In the genomic region with DNA sequence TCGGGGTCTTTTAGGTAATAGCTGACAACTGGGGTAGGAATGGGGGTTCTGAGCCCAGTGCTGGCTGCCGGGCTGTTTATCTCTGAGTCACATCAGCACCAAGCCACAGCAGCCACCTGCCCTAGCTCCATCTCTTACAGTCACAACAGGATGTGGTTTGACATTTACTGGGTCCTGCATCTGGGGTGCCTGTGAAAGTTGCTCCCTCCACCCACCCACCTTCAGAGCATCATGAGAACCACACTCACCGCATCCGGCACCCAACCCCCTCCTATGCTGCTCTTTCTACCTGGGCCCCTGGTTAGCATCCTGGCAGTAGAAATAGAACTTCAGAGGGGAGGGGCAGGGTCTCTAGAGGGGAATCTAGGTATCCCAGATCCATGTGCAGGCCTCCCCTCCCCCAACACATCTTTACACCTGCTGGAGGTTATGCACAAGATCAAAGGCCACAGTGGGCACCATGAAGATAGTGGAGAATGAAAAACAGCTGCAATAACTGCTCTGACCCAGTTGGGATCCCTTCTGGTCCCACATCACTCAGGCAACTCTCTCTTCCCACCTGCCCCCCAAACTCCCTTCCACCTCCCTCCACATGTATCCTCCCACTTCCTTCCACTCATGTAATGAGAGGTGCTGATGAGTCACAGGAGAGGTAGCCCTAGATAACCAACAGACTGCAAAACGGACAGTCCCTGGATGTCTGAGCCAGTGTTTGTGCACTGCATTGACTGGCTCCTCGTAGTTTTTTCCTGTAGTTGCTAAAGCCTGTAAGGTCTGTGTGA, we compare ENCODE assay signal across 8 cellular contexts. TPM values are rescaled to one million over a fixed set of nuclear protein-coding genes. Genes with fewer than 3 reads are reported as not detected.
DNase-seq lines count a peak whose midpoint lies in the region; ATAC-seq, FAIRE-seq and TF ChIP-seq lines count a peak whose summit lies in the region.

No MANE protein-coding gene starts in this region.

- H3F3A ChIP-seq in neural progenitor cell (ENCODE audit: low read depth): no peaks in the 10 kb centered on the region

- DNase-seq in CD8-positive, alpha-beta memory T cell: peak; percentile 90 to 99 (median 98)
- DNase-seq in HT1080 (ENCODE audit: low read depth) (peak; percentile 95), kidney (peak; percentile 79), NCI-H1048 (lab: John Stamatoyannopoulos, UW) (no peak), neural progenitor cell (ENCODE audit: low spot score) (no peak)
- peak; percentile 91 for DNase-seq in activated CD8-positive, alpha-beta memory T cell treated with anti-CD3 and anti-CD28 coated beads, Interleukin-2, amount 50 U/mL, for 48 hours
- peak; percentile 95 for DNase-seq in stimulated activated naive CD4-positive, alpha-beta T cell treated with Interleukin-2 at 50 U/mL for 16 hours (lab: John Stamatoyannopoulos, UW)

- H3K27ac Mint-ChIP-seq in CD8-positive, alpha-beta memory T cell: peak overlapping the region; percentile 99 to 100 (median 100)
- H3K27ac Mint-ChIP-seq in neural progenitor cell: no peak overlapping the region

- no peaks in the 10 kb centered on the region for H3K79me2 ChIP-seq in neural progenitor cell (ENCODE audit: low read depth)

- H3K27me3 ChIP-seq in CD8-positive, alpha-beta memory T cell (ENCODE audit: insufficient read depth, low read length, poor library complexity, severe bottlenecking): no peaks in the 10 kb centered on the region
- H3K27me3 ChIP-seq in neural progenitor cell: no peaks in the 10 kb centered on the region

- TF ChIP-seq CTCF in kidney (IDR thresholded peaks at IDR 0.05; ENCODE audit: borderline replicate concordance, extremely low read depth, insufficient read depth) (no peak), neural progenitor cell (IDR thresholded peaks at IDR 0.05) (no peak)

- peaks cover 3% of the 10 kb centered on the region for H3K36me3 ChIP-seq in CD8-positive, alpha-beta memory T cell (ENCODE audit: insufficient read depth, low read length)
- H3K36me3 ChIP-seq in kidney (ENCODE audit: control insufficient read depth in 1 of 2, insufficient read depth in 2 of 2, low read length in 2 of 2) (no peaks in the 10 kb centered on the region), neural progenitor cell (no peaks in the 10 kb centered on the region)

- H3K4me1 Mint-ChIP-seq in CD8-positive, alpha-beta memory T cell: peaks cover 82 to 96% (median 94%) of the 10 kb centered on the region in 3 donors
- peaks cover 4% of the 10 kb centered on the region for H3K4me1 Mint-ChIP-seq in neural progenitor cell

- intact Hi-C loops in kidney (cut with DNase I): no loop called here

- CTCF ChIA-PET in CD8-positive, alpha-beta memory T cell (lab: Charles Lee): interaction anchor here (0.9 to 15.2 kb wide), 18 partner anchors 11 to 575 kb away, joined by 3 to 508 read pairs (median 4); no protein-coding TSS in a partner anchor

- H3K9me3 Mint-ChIP-seq in CD8-positive, alpha-beta memory T cell: no peaks in the 10 kb centered on the region
- no peaks in the 10 kb centered on the region for H3K9me3 Mint-ChIP-seq in neural progenitor cell

- ATAC-seq in GM21381 (IDR thresholded peaks at IDR 0.05; ENCODE audit: unreplicated experiment): peak; percentile 89

- peaks cover 9 to 11% (median 11%) of the 10 kb centered on the region in 3 donors for H3K36me3 Mint-ChIP-seq in CD8-positive, alpha-beta memory T cell
- H3K36me3 Mint-ChIP-seq in neural progenitor cell: no peaks in the 10 kb centered on the region

- H2AFZ ChIP-seq in neural progenitor cell (replicated peaks): no peak overlapping the region

- H3K4me2 ChIP-seq in neural progenitor cell: no peak overlapping the region

- peak overlapping the region; percentile 56 for H3K4me3 ChIP-seq in CD8-positive, alpha-beta memory T cell (ENCODE audit: low read length)
- H3K4me3 ChIP-seq in kidney (ENCODE audit: low read length in 2 of 2) (no peak overlapping the region), neural progenitor cell (no peak overlapping the region)

- FAIRE-seq in kidney (lab: Jason Lieb, UNC): no peak

- H3K4me1 ChIP-seq in CD8-positive, alpha-beta memory T cell (ENCODE audit: insufficient read depth, low read length): peaks cover 96% of the 10 kb centered on the region
- no peaks in the 10 kb centered on the region for H3K4me1 ChIP-seq in kidney (ENCODE audit: control insufficient read depth in 1 of 2, insufficient read depth in 1 of 2, low read depth in 1 of 2, low read length in 2 of 2)
- no peaks in the 10 kb centered on the region for H3K4me1 ChIP-seq in neural progenitor cell

- no peaks in the 10 kb centered on the region for H4K20me1 ChIP-seq in neural progenitor cell (ENCODE audit: low read depth)

- peak overlapping the region; percentile 92 for H3K27ac ChIP-seq in CD8-positive, alpha-beta memory T cell (ENCODE audit: low read depth, low read length)
- H3K27ac ChIP-seq in kidney (ENCODE audit: low read depth in 2 of 2, low read length in 2 of 2) (no peak overlapping the region), neural progenitor cell (no peak overlapping the region)

- POLR2A ChIA-PET in CD8-positive, alpha-beta memory T cell (lab: Charles Lee): interaction anchor here (0.6 to 13.3 kb wide), 22 partner anchors 9 to 502 kb away, joined by 3 to 1213 read pairs (median 4); no protein-coding TSS in a partner anchor

- H3K27me3 Mint-ChIP-seq in CD8-positive, alpha-beta memory T cell: peaks cover 0 to 7% of the 10 kb centered on the region in 2 donors
- peaks cover 10% of the 10 kb centered on the region for H3K27me3 Mint-ChIP-seq in neural progenitor cell (ENCODE audit: insufficient read depth, low read depth)

- H3K9me3 ChIP-seq in CD8-positive, alpha-beta memory T cell (ENCODE audit: low read length): no peaks in the 10 kb centered on the region
- H3K9me3 ChIP-seq in kidney (ENCODE audit: control insufficient read depth in 1 of 2, low read length in 2 of 2): no peaks in the 10 kb centered on the region
- H3K9me3 ChIP-seq in neural progenitor cell (ENCODE audit: low read depth): no peaks in the 10 kb centered on the region

- no peak overlapping the region for H3K9ac ChIP-seq in kidney (ENCODE audit: low read length in 2 of 2)
- no peak overlapping the region for H3K9ac ChIP-seq in neural progenitor cell

- H3K4me3 Mint-ChIP-seq in CD8-positive, alpha-beta memory T cell: peak overlapping the region; percentile 68 to 91 (median 80)
- H3K4me3 Mint-ChIP-seq in neural progenitor cell: no peak overlapping the region

RNA-seq across cellular contexts. Expression of a gene that starts 38.2 kb away (rescaled TPM):
- total RNA-seq in CD8-positive, alpha-beta memory T cell: not detected
- not detected for polyA plus RNA-seq in CD8-positive, alpha-beta memory T cell
- not detected in 2 replicates for total RNA-seq in HT1080 (2014; rRNA removed; shearing (Covaris generic))
- polyA plus RNA-seq in HT1080 (2015; cell fraction: cytosol; rRNA removed): not detected in 2 replicates
- not detected in 2 replicates for polyA plus RNA-seq in HT1080 (2015; cell fraction: nucleus; rRNA removed)
- total RNA-seq in kidney (not detected), neural progenitor cell (ENCODE audit: low replicate concordance) (not detected in 2 replicates)
- polyA plus RNA-seq in kidney (ENCODE audit: insufficient read depth, low read depth, low replicate concordance): not detected

RNA-seq across cellular contexts. Expression of a gene that starts 45.9 kb away (rescaled TPM):
- total RNA-seq in CD8-positive, alpha-beta memory T cell: 1 to 10 TPM; 6.0 to 8.1 TPM
- polyA plus RNA-seq in CD8-positive, alpha-beta memory T cell: 13.7 TPM
- 1.5 and 4.0 TPM in 2 replicates for total RNA-seq in HT1080 (2014; rRNA removed; shearing (Covaris generic))
- 2.7 and 3.8 TPM in 2 replicates for polyA plus RNA-seq in HT1080 (2015; cell fraction: cytosol; rRNA removed)
- polyA plus RNA-seq in HT1080 (2015; cell fraction: nucleus; rRNA removed): 8.2 and 11.4 TPM in 2 replicates
- total RNA-seq in kidney (17.4 TPM), neural progenitor cell (ENCODE audit: low replicate concordance) (4.8 and 14.2 TPM in 2 replicates)
- polyA plus RNA-seq in kidney (ENCODE audit: insufficient read depth, low read depth, low replicate concordance): 10.4 TPM

RNA-seq across cellular contexts. Expression of a gene that starts 59.7 kb away (rescaled TPM):
- total RNA-seq in CD8-positive, alpha-beta memory T cell: not detected
- polyA plus RNA-seq in CD8-positive, alpha-beta memory T cell: not detected
- total RNA-seq in HT1080 (2014; rRNA removed; shearing (Covaris generic)): not detected in 2 replicates
- polyA plus RNA-seq in HT1080 (2015; cell fraction: cytosol; rRNA removed): not detected in 2 replicates
- polyA plus RNA-seq in HT1080 (2015; cell fraction: nucleus; rRNA removed): not detected in 2 replicates
- total RNA-seq in kidney: not detected
- polyA plus RNA-seq in kidney (ENCODE audit: insufficient read depth, low read depth, low replicate concordance): not detected
- total RNA-seq in neural progenitor cell (ENCODE audit: low replicate concordance): not detected in 2 replicates

Comparison
In these comparisons a context has a peak if more than half of its experiments do, and no peak if none do; other contexts are left out.
1. DNase-seq: peak in CD8-positive, alpha-beta memory T cell (5 of 5), HT1080 (single experiment), activated CD8-positive, alpha-beta memory T cell treated with anti-CD3 and anti-CD28 coated beads, Interleukin-2, amount 50 U/mL, for 48 hours (single experiment), kidney (single experiment) and stimulated activated naive CD4-positive, alpha-beta T cell treated with Interleukin-2 at 50 U/mL for 16 hours (single experiment); none in NCI-H1048 (single experiment) and neural progenitor cell (single experiment).